Comparison of ENCODE assay signal across 8 cellular contexts in genomic region chr9:81686614-81687520, GRCh38. TPM values are rescaled to one million over a fixed set of nuclear protein-coding genes. Genes with fewer than 3 reads are reported as not detected.
DNase-seq lines count a peak whose midpoint lies in the region; ATAC-seq and TF ChIP-seq lines count a peak whose summit lies in the region.

No MANE protein-coding gene starts in this region.

- H2BK15ac ChIP-seq in mesenchymal stem cell (ENCODE audit: low read depth, poor library complexity, severe bottlenecking): no peak overlapping the region

- peak overlapping the region; percentile 10 for H2BK5ac ChIP-seq in mesenchymal stem cell (ENCODE audit: low read depth, low read length, poor library complexity, severe bottlenecking)

- peak overlapping the region in 1 of 2 experiments; percentile 91 for H3K23ac ChIP-seq in mesenchymal stem cell (ENCODE audit: low read length in 2 of 2)

- H3K27ac ChIP-seq in mesenchymal stem cell (ENCODE audit: low read length, poor library complexity, severe bottlenecking) (no peak overlapping the region), stomach smooth muscle (ENCODE audit: low read length) (peak overlapping the region; percentile 78)

- ATAC-seq in GM19463 (IDR thresholded peaks at IDR 0.05; ENCODE audit: unreplicated experiment): no peak

- no peaks in the 10 kb centered on the region for H3K36me3 ChIP-seq in HAP-1 (replicated peaks)
- peaks cover 0 to 33% of the 10 kb centered on the region in 2 experiments for H3K36me3 ChIP-seq in mesenchymal stem cell (ENCODE audit: control insufficient read depth in 1 of 2, insufficient read depth in 2 of 2, low read depth in 1 of 2, low read length in 2 of 2)
- H3K36me3 ChIP-seq in stomach smooth muscle (ENCODE audit: control insufficient read depth in 2 of 2, insufficient read depth in 2 of 2, low read length in 2 of 2): peaks cover 3 to 4% of the 10 kb centered on the region in 2 donors

- H4K91ac ChIP-seq in mesenchymal stem cell (ENCODE audit: low read length): no peak overlapping the region

- no peak overlapping the region for H3K27ac Mint-ChIP-seq in activated CD4-positive, alpha-beta T cell treated with anti-CD3 and anti-CD28 coated beads, Interleukin-2, amount 10 ng/mL, durations not matched to agents 24 days and 14 days

- H3K4ac ChIP-seq in mesenchymal stem cell (ENCODE audit: low read depth in 1 of 2, low read length in 2 of 2): peak overlapping the region in 1 of 2 experiments; percentile 89

- peaks cover 29% of the 10 kb centered on the region for H3K27me3 Mint-ChIP-seq in activated CD4-positive, alpha-beta T cell treated with anti-CD3 and anti-CD28 coated beads, Interleukin-2, amount 10 ng/mL, durations not matched to agents 24 days and 14 days

- no peak overlapping the region for H2AK5ac ChIP-seq in mesenchymal stem cell (ENCODE audit: low read length, severe bottlenecking)

- H3K9me3 ChIP-seq in HAP-1: no peaks in the 10 kb centered on the region
- no peaks in the 10 kb centered on the region for H3K9me3 ChIP-seq in mesenchymal stem cell (ENCODE audit: control insufficient read depth, low read length)
- no peaks in the 10 kb centered on the region for H3K9me3 ChIP-seq in stomach smooth muscle (ENCODE audit: control insufficient read depth in 2 of 2, low read length in 2 of 2)

- intact Hi-C loops in activated CD4-positive, alpha-beta T cell treated with anti-CD3 and anti-CD28 coated beads, Interleukin-2, amount 10 ng/mL, durations not matched to agents 24 days and 14 days (cut with micrococcal nuclease): no loop called here

- H3K79me1 ChIP-seq in mesenchymal stem cell (replicated peaks; ENCODE audit: low read length, poor library complexity, severe bottlenecking): peaks cover 5% of the 10 kb centered on the region

- H2BK120ac ChIP-seq in mesenchymal stem cell (ENCODE audit: low read depth, low read length): peak overlapping the region; percentile 29

- H3K4me3 Mint-ChIP-seq in activated CD4-positive, alpha-beta T cell treated with anti-CD3 and anti-CD28 coated beads, Interleukin-2, amount 10 ng/mL, durations not matched to agents 24 days and 14 days: peak overlapping the region; percentile 60

- H3K4me3 ChIP-seq in HAP-1 (no peak overlapping the region), epithelial cell of proximal tubule (ENCODE audit: low read depth, low read length) (peak overlapping the region; percentile 85), mesenchymal stem cell (ENCODE audit: insufficient read depth in 1 of 2, low read depth in 1 of 2, low read length in 2 of 2) (peak overlapping the region; percentile 79 to 82), stomach smooth muscle (ENCODE audit: low read length in 2 of 2) (peak overlapping the region; percentile 73 to 89)

- H3K9me3 Mint-ChIP-seq in activated CD4-positive, alpha-beta T cell treated with anti-CD3 and anti-CD28 coated beads, Interleukin-2, amount 10 ng/mL, durations not matched to agents 24 days and 14 days: peaks cover 4% of the 10 kb centered on the region

- peak overlapping the region; percentile 19 for H2AFZ ChIP-seq in mesenchymal stem cell (ENCODE audit: low read depth, low read length)

- peak overlapping the region; percentile 78 for H3K9ac ChIP-seq in mesenchymal stem cell (ENCODE audit: low read length)
- peak overlapping the region; percentile 83 to 84 for H3K9ac ChIP-seq in stomach smooth muscle (ENCODE audit: low read length in 2 of 2)

- peak; percentile 53 for TF ChIP-seq CTCF in epithelial cell of proximal tubule (conservative IDR thresholded peaks at IDR 0.05; ENCODE audit: low read depth, low read length)

- peak overlapping the region; percentile 46 to 67 for H3K18ac ChIP-seq in mesenchymal stem cell (ENCODE audit: low read depth in 1 of 2, low read length in 2 of 2)

- peaks cover 2% of the 10 kb centered on the region for H3K36me3 Mint-ChIP-seq in activated CD4-positive, alpha-beta T cell treated with anti-CD3 and anti-CD28 coated beads, Interleukin-2, amount 10 ng/mL, durations not matched to agents 24 days and 14 days (ENCODE audit: low read depth)

- peaks cover 15% of the 10 kb centered on the region for H3K4me1 Mint-ChIP-seq in activated CD4-positive, alpha-beta T cell treated with anti-CD3 and anti-CD28 coated beads, Interleukin-2, amount 10 ng/mL, durations not matched to agents 24 days and 14 days

- H2BK12ac ChIP-seq in mesenchymal stem cell (ENCODE audit: low read length in 2 of 2): peak overlapping the region in 1 of 2 experiments; percentile 37

- H3K27me3 ChIP-seq in HAP-1 (ENCODE audit: low read depth) (peaks cover 49% of the 10 kb centered on the region), mesenchymal stem cell (ENCODE audit: control insufficient read depth in 1 of 2, insufficient read depth in 1 of 2, low read length in 2 of 2) (peaks cover 5 to 12% of the 10 kb centered on the region in 2 experiments), stomach smooth muscle (ENCODE audit: control insufficient read depth in 1 of 2, insufficient read depth in 2 of 2, low read length in 2 of 2) (no peaks in the 10 kb centered on the region)

- 3% methylated on average over 35 of the region's 36 CpGs for WGBS in mesenchymal stem cell

- DNase-seq in CD1c-positive myeloid dendritic cell (ENCODE audit: extremely low spot score): peak; percentile 69
- DNase-seq in HAP-1 (ENCODE audit: low spot score in 2 of 2): peak; percentile 73 to 74
- peak; percentile 80 for DNase-seq in NCI-H2029 (lab: John Stamatoyannopoulos, UW)
- DNase-seq in activated CD4-positive, alpha-beta T cell treated with anti-CD3 and anti-CD28 coated beads, Interleukin-2, amount 10 ng/mL, durations not matched to agents 24 days and 14 days: peak; percentile 59
- no peak for DNase-seq in epithelial cell of proximal tubule (ENCODE audit: low read depth)
- DNase-seq in mesenchymal stem cell: peak; percentile 88

- H3K4me1 ChIP-seq in HAP-1 (peaks cover 2% of the 10 kb centered on the region; the same call in 1 of the 2 replicates), mesenchymal stem cell (ENCODE audit: control insufficient read depth, insufficient read depth, low read depth, low read length) (peaks cover 7% of the 10 kb centered on the region), stomach smooth muscle (ENCODE audit: control insufficient read depth, insufficient read depth, low read length) (peaks cover 22% of the 10 kb centered on the region)

- in situ Hi-C loops in HAP-1 (cut with MboI; ENCODE audit: low sequenced_read_pairs): no loop called here

- H3K4me2 ChIP-seq in mesenchymal stem cell (ENCODE audit: low read length, poor library complexity, severe bottlenecking): peak overlapping the region; percentile 97

- no peak overlapping the region for H4K8ac ChIP-seq in mesenchymal stem cell (ENCODE audit: low read length)

- H3K14ac ChIP-seq in mesenchymal stem cell (ENCODE audit: low read length in 2 of 2): no peak overlapping the region

RNA-seq across cellular contexts. Expression of gene TLE1, which starts 2.5 kb away (rescaled TPM):
- total RNA-seq in activated CD4-positive, alpha-beta T cell treated with anti-CD3 and anti-CD28 coated beads, Interleukin-2, amount 10 ng/mL, durations not matched to agents 24 days and 14 days: 0.21 TPM in 1 of 2 replicates, not detected in the other
- 90.9 and 124 TPM in 2 replicates for total RNA-seq in epithelial cell of proximal tubule
- 39.2 TPM for polyA plus RNA-seq in mesenchymal stem cell (2013, experiment 1 of 2)
- 42.8 TPM for polyA plus RNA-seq in mesenchymal stem cell (2013, experiment 2 of 2)

Comparison
In these comparisons a context has a peak if more than half of its experiments do, and no peak if none do; other contexts are left out.
1. RNA of gene TLE1, which starts 2.5 kb away (total RNA-seq): 90.9 to 124 TPM in epithelial cell of proximal tubule; 0.21 TPM in activated CD4-positive, alpha-beta T cell treated with anti-CD3 and anti-CD28 coated beads, Interleukin-2, amount 10 ng/mL, durations not matched to agents 24 days and 14 days; every median in the first group is over 10 times any median in the second.